In the genomic region with DNA sequence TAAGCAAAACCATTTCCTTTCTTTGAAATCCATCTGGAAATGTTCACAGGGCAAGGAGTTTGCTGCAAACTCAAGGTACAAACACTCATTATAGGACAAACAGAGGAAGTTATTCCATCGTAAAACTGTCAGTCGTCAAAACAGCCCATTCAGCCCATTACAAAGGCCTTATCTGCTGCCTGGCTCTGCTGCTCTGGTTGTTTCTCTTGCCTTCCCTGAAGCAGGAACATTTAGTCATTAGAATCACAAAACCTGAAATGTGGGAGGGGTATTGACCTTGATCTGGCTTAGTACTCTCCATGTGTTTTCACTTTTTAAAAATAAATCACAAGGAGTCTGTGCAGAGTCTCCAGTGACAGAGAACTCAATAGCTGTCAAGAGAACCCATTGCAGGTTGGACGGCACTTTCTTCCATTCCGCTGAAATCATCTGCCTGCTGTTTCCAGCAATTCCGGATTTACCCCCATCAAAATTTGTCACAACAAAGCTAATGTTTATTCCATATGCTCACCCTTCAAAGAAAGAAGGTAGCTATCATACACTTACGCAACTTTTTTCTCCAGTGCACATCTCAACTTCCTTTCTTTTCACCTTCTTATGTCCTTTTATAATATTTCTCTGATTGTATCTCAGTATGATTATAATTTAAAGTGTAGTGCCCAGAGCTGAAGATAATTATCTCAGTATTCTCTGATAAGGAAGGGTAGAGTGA, we compare ENCODE assay signal across 17 cellular contexts. TPM values are rescaled to one million over a fixed set of nuclear protein-coding genes. Genes with fewer than 3 reads are reported as not detected.
DNase-seq lines count a peak whose midpoint lies in the region; ATAC-seq and TF ChIP-seq lines count a peak whose summit lies in the region.
"Had no signal": no experiment of that assay in that cellular context is flagged by ENCODE, and none has a peak within 500 bp of the region (broad histone marks: within the 10 kb centered on the region; RNA-seq: fewer than 3 reads in every experiment).

No MANE protein-coding gene starts in this region.

- no peak overlapping the region for H3K4me3 ChIP-seq in IMR-90 (ENCODE audit: insufficient read depth, low read depth, low read length)
- H3K4me3 ChIP-seq in fibroblast of pulmonary artery (replicated peaks; ENCODE audit: low read depth, low read length): no peak overlapping the region
- H3K4me3 ChIP-seq in osteoblast (ENCODE audit: insufficient read depth, low read length): no peak overlapping the region
- H3K4me3 ChIP-seq: BLaER1, ovary had no signal

- H2AK9ac ChIP-seq in IMR-90 (replicated peaks; ENCODE audit: low read depth, low read length, poor library complexity): no peak overlapping the region

- H3K18ac ChIP-seq in IMR-90 (ENCODE audit: low read depth, low read length): no peak overlapping the region

- no peak overlapping the region for H3K9ac ChIP-seq in IMR-90 (ENCODE audit: low read depth, low read length)
- H3K9ac ChIP-seq: BLaER1 had no signal

- no peak for TF ChIP-seq POLR2A in IMR-90 (IDR thresholded peaks at IDR 0.05; ENCODE audit: low read depth, low read length)

- DNase-seq in IMR-90: no peak
- DNase-seq in NCI-H69 (lab: John Stamatoyannopoulos, UW): peak; percentile 69
- peak; percentile 55 for DNase-seq in fibroblast of pulmonary artery (ENCODE audit: low read depth)
- DNase-seq in osteoblast (ENCODE audit: insufficient read length, low spot score, missing footprints): peak; percentile 5
- DNase-seq in head of caudate nucleus: no peak
- no peak for DNase-seq in stimulated activated CD4-positive, alpha-beta T cell treated with anti-CD3 and anti-CD28 coated beads, Interleukin-12 subunit alpha, Interleukin-12 subunit beta, amount 100 ng/mL, for 4 hours
- no peak for DNase-seq in AG08395 (ENCODE audit: low spot score)
- DNase-seq: activated CD4-positive, alpha-beta T cell treated with anti-CD3 and anti-CD28 coated beads, Interleukin-2, amount 10 ng/mL, durations not matched to agents 24 days and 14 days; activated T-cell treated with anti-CD3 and anti-CD28 coated beads, Interleukin-2, amount 50 U/mL, for 1 hour; DMS79; effector memory CD4-positive, alpha-beta T cell; foreskin melanocyte; HFFc6; NCI-H187; NCI-H526; ovary had no signal

- no peak overlapping the region for H2BK20ac ChIP-seq in IMR-90 (ENCODE audit: low read depth, low read length)

- no peak overlapping the region for H4K91ac ChIP-seq in IMR-90 (ENCODE audit: insufficient read depth, low read depth, low read length)

- H3K56ac ChIP-seq in IMR-90 (ENCODE audit: extremely low read depth, insufficient read depth, low read length): no peak overlapping the region

- CTCF ChIA-PET in IMR-90 (lab: Yijun Ruan, JAX): no interaction called here

- WGBS in IMR-90 (ENCODE audit: extremely low coverage in 2 of 2, insufficient read length in 1 of 2), 2 experiments: 40% methylated on average over 1 of the region's 6 CpGs; no CpG with 5 or more reads in 1 of the 2 experiments

- H2BK5ac ChIP-seq in IMR-90 (ENCODE audit: low read depth, low read length, poor library complexity, severe bottlenecking): no peak overlapping the region

- no peaks in the 10 kb centered on the region for H3K79me1 ChIP-seq in IMR-90 (ENCODE audit: low read depth in 1 of 2, low read length in 2 of 2)

- no peak for TF ChIP-seq RAD21 in IMR-90 (IDR thresholded peaks at IDR 0.05; ENCODE audit: low read length)

- H3K4me1 ChIP-seq in IMR-90 (ENCODE audit: control insufficient read depth, insufficient read depth, low read length): 0 out of 2 replicates have a peak, but pooled peaks cover 2% of the 10 kb centered on the region
- H3K4me1 ChIP-seq in osteoblast (ENCODE audit: insufficient read depth, low read length): no peaks in the 10 kb centered on the region

- no peak overlapping the region for H2AK5ac ChIP-seq in IMR-90 (ENCODE audit: low read depth, low read length)

- no peak overlapping the region for H2BK120ac ChIP-seq in IMR-90 (ENCODE audit: low read depth, low read length)

- H3K9me3 ChIP-seq in IMR-90 (ENCODE audit: control insufficient read depth, insufficient read depth, low read length) (no peaks in the 10 kb centered on the region), osteoblast (ENCODE audit: low read depth, low read length) (no peaks in the 10 kb centered on the region)
- H3K9me3 ChIP-seq: ovary had no signal

- no peak overlapping the region for H4K5ac ChIP-seq in IMR-90 (ENCODE audit: low read depth, low read length)

- no peak overlapping the region for H2BK15ac ChIP-seq in IMR-90 (ENCODE audit: low read depth, low read length)

- H3K9me1 ChIP-seq in IMR-90 (ENCODE audit: insufficient read depth, low read length): 0 out of 2 replicates have a peak, but pooled peaks cover 3% of the 10 kb centered on the region

- H3K4ac ChIP-seq in IMR-90 (ENCODE audit: low read depth, low read length): no peak overlapping the region

- no peak overlapping the region for H3K4me2 ChIP-seq in IMR-90 (ENCODE audit: low read depth, low read length)
- H3K4me2 ChIP-seq in osteoblast (ENCODE audit: insufficient read depth, low read length): no peak overlapping the region
- H3K4me2 ChIP-seq: BLaER1 had no signal

- dilution Hi-C loops in IMR-90 (cut with HindIII; ENCODE audit: low sequenced_read_pairs, unreplicated experiment): no loop called here

- H3K36me3 ChIP-seq in IMR-90 (ENCODE audit: control insufficient read depth, insufficient read depth, low read length): no peaks in the 10 kb centered on the region
- H3K36me3 ChIP-seq in osteoblast (ENCODE audit: insufficient read depth, low read length): no peaks in the 10 kb centered on the region
- H3K36me3 ChIP-seq: BLaER1, ovary had no signal

- no TSS peak for BruUV-seq in IMR-90 (replicated peaks; lab: Mats Ljungman, UMichigan)

- no peak overlapping the region for H3K14ac ChIP-seq in IMR-90 (replicated peaks; ENCODE audit: low read depth, low read length)

- in situ Hi-C loops in IMR-90 (cut with MboI; ENCODE audit: low sequenced_read_pairs): no loop called here

- no peaks in the 10 kb centered on the region for H3K79me2 ChIP-seq in osteoblast (ENCODE audit: insufficient read depth, low read length)

- POLR2A ChIA-PET in IMR-90 (lab: Charles Lee; ENCODE audit: unreplicated experiment): no interaction called here

- no peak overlapping the region for H2AFZ ChIP-seq in IMR-90 (replicated peaks; ENCODE audit: low read length, poor library complexity)
- H2AFZ ChIP-seq in osteoblast (ENCODE audit: low read length): no peak overlapping the region

- no peaks in the 10 kb centered on the region for H4K20me1 ChIP-seq in IMR-90 (ENCODE audit: insufficient read depth, low read length)
- H4K20me1 ChIP-seq in osteoblast (ENCODE audit: insufficient read depth, low read length): no peaks in the 10 kb centered on the region
- H4K20me1 ChIP-seq: BLaER1 had no signal

- H4K8ac ChIP-seq in IMR-90 (ENCODE audit: low read depth in 2 of 2, low read length in 2 of 2): no peak overlapping the region

- peaks cover 13% of the 10 kb centered on the region for H3K27me3 ChIP-seq in IMR-90 (ENCODE audit: control insufficient read depth, insufficient read depth, low read length)
- H3K27me3 ChIP-seq in osteoblast (ENCODE audit: insufficient read depth, low read length): peaks cover 18% of the 10 kb centered on the region
- H3K27me3 ChIP-seq: BLaER1, ovary had no signal

- TF ChIP-seq CTCF in IMR-90 (conservative IDR thresholded peaks at IDR 0.05; ENCODE audit: low read depth, low read length) (no peak), fibroblast of pulmonary artery (IDR thresholded peaks at IDR 0.05; ENCODE audit: low read length, missing control alignments) (no peak), osteoblast (IDR thresholded peaks at IDR 0.05; ENCODE audit: extremely low read depth, low read depth, low read length) (no peak)

- intact Hi-C loops in IMR-90 (cut with micrococcal nuclease) (no loop called here), head of caudate nucleus (cut with DNase I) (loop anchor here (10.0 kb wide), 2 partner anchors 77 to 157 kb away; a partner anchor contains a TSS)

- H3K23ac ChIP-seq in IMR-90 (ENCODE audit: low read depth, low read length): no peak overlapping the region

- no peak overlapping the region for H3K27ac ChIP-seq in IMR-90 (ENCODE audit: insufficient read depth, low read length)
- H3K27ac ChIP-seq in osteoblast (ENCODE audit: low read depth, low read length): no peak overlapping the region
- H3K27ac ChIP-seq: BLaER1, ovary had no signal

- ATAC-seq in IMR-90 (ENCODE audit: low read depth): no peak

TF ChIP-seq in IMR-90, 13 proteins besides CTCF, POLR2A, EP300 and RAD21:
- TF ChIP-seq CEBPB (IDR thresholded peaks at IDR 0.05; ENCODE audit: low read depth, low read length): peak; percentile 45; the same call in 1 of the 2 replicates
- no peak for TF ChIP-seq NFE2L2 (IDR thresholded peaks at IDR 0.05; ENCODE audit: low read depth, low read length)

RNA-seq across cellular contexts. Expression of a gene that starts 24.6 kb away (rescaled TPM):
- total RNA-seq in IMR-90 (2012; rRNA removed): 9.0 and 9.2 TPM in 2 replicates
- 1.1 and 1.2 TPM in 2 replicates for polyA plus RNA-seq in IMR-90 (2012; rRNA removed)
- 0.14 and 0.44 TPM in 2 replicates for polyA plus RNA-seq in IMR-90 (2012; cell fraction: cytosol; rRNA removed)
- polyA plus RNA-seq in IMR-90 (2012; cell fraction: nucleus; rRNA removed; ENCODE audit: low replicate concordance): 0.24 and 2.0 TPM in 2 replicates
- 19.2 and 21.2 TPM in 2 replicates for total RNA-seq in osteoblast

Comparison
In these comparisons a context has a peak if more than half of its experiments do, and no peak if none do; other contexts are left out.
1. DNase-seq: peak in NCI-H69 (single experiment), fibroblast of pulmonary artery (single experiment) and osteoblast (single experiment); none in IMR-90 (single experiment), head of caudate nucleus (0 of 42), stimulated activated CD4-positive, alpha-beta T cell treated with anti-CD3 and anti-CD28 coated beads, Interleukin-12 subunit alpha, Interleukin-12 subunit beta, amount 100 ng/mL, for 4 hours (single experiment) and AG08395 (single experiment).